Comparison of ENCODE assay signal across 20 cellular contexts in the genomic region with DNA sequence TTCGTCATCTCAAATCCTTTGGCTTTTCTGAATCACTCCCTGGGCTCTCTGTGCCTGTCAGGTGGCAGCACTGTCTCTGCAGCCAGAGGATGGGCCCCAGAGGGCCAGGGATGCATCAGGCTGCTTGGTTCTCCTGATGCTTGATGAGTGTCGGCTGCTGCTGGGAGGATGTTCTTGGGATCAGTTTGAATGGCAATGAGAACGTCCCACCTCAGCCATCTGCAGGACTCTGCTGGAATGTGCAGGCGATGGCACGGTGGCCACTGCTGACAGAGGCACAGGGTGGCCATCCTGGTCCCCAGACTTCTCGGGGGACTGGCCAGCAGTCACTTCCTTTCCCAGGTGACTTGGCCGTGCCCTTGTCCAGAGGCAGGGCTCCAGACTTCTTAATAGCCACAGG.
DNase-seq lines count a peak whose midpoint lies in the region; ATAC-seq and TF ChIP-seq lines count a peak whose summit lies in the region.
"Had no signal": no experiment of that assay in that cellular context is flagged by ENCODE, and none has a peak within 500 bp of the region (broad histone marks: within the 10 kb centered on the region; RNA-seq: fewer than 3 reads in every experiment).

No MANE protein-coding gene starts in this region.

- H3K27ac Mint-ChIP-seq in activated CD4-positive, alpha-beta T cell treated with anti-CD3 and anti-CD28 coated beads, Interleukin-2, amount 10 ng/mL, durations not matched to agents 24 days and 14 days: peak overlapping the region; percentile 90
- peak overlapping the region; percentile 96 to 99 (median 98) for H3K27ac Mint-ChIP-seq in CD14-positive monocyte
- H3K27ac Mint-ChIP-seq in activated naive CD8-positive, alpha-beta T cell treated with anti-CD3 and anti-CD28 coated beads, Interleukin-2, amount 10 ng/mL, durations not matched to agents 7 days and 5 days: peak overlapping the region; percentile 94

- CTCF ChIA-PET in RWPE1 (lab: Yijun Ruan, JAX): no interaction called here

- peak; percentile 9 for ATAC-seq in activated naive CD8-positive, alpha-beta T cell treated with anti-CD3 and anti-CD28 coated beads, Interleukin-2, amount 10 ng/mL, durations not matched to agents 7 days and 5 days (ENCODE audit: low read depth)
- ATAC-seq: A549, GM12878 had no signal

- DNase-seq in activated CD4-positive, alpha-beta T cell treated with anti-CD3 and anti-CD28 coated beads, Interleukin-2, amount 10 ng/mL, durations not matched to agents 24 days and 14 days: no peak
- DNase-seq in activated CD4-positive, alpha-beta T cell treated with anti-CD3 and anti-CD28 coated beads for 4 hours: no peak
- no peak for DNase-seq in CD14-positive monocyte (ENCODE audit: low spot score)
- DNase-seq in activated naive CD8-positive, alpha-beta T cell treated with anti-CD3 and anti-CD28 coated beads, Interleukin-2, amount 10 ng/mL, durations not matched to agents 7 days and 5 days: no peak
- peak; percentile 29 for DNase-seq in retina
- no peak for DNase-seq in RWPE1 (ENCODE audit: low spot score)
- DNase-seq in D341Med (ENCODE audit: low spot score): no peak
- no peak for DNase-seq in SW 1271 (lab: John Stamatoyannopoulos, UW)
- DNase-seq: activated effector memory CD4-positive, alpha-beta T cell treated with Interleukin-2 at 50 U/mL for 16 hours; cerebellar nuclear complex; DMS 273 treated with DMSO at 0.1 percent for 48 hours; H9; NCI-H1105 treated with DMSO at 0.1 percent for 48 hours; NCI-H510A; NK-92 treated with Interleukin-12 subunit alpha and Interleukin-12 subunit beta, amount 100 ng/mL, for 24 hours; pancreas; stimulated activated CD4-positive, alpha-beta T cell treated with anti-CD3 and anti-CD28 coated beads, Interleukin-1b, Interleukin-23, amount 100 ng/mL, for 48 hours; uterus had no signal

- H3K9me3 Mint-ChIP-seq in activated CD4-positive, alpha-beta T cell treated with anti-CD3 and anti-CD28 coated beads, Interleukin-2, amount 10 ng/mL, durations not matched to agents 24 days and 14 days: no peaks in the 10 kb centered on the region
- H3K9me3 Mint-ChIP-seq in CD14-positive monocyte: peaks cover 0 to 2% (median 0%) of the 10 kb centered on the region in 7 donors
- H3K9me3 Mint-ChIP-seq in activated naive CD8-positive, alpha-beta T cell treated with anti-CD3 and anti-CD28 coated beads, Interleukin-2, amount 10 ng/mL, durations not matched to agents 7 days and 5 days: no peaks in the 10 kb centered on the region
- H3K9me3 Mint-ChIP-seq: H9 had no signal

- POLR2A ChIA-PET in activated naive CD8-positive, alpha-beta T cell treated with anti-CD3 and anti-CD28 coated beads, Interleukin-2, amount 10 ng/mL, durations not matched to agents 7 days and 5 days (lab: Charles Lee): interaction anchor here (6.7 kb wide), 1 partner anchor 32 kb away, joined by 117 read pairs; no protein-coding TSS in a partner anchor
- POLR2A ChIA-PET in RWPE1 (lab: Yijun Ruan, JAX; ENCODE audit: low non-redundant PET): no interaction called here

- H3K4me3 Mint-ChIP-seq in activated CD4-positive, alpha-beta T cell treated with anti-CD3 and anti-CD28 coated beads, Interleukin-2, amount 10 ng/mL, durations not matched to agents 24 days and 14 days: peak overlapping the region; percentile 44
- H3K4me3 Mint-ChIP-seq in CD14-positive monocyte: no peak overlapping the region
- peak overlapping the region; percentile 77 for H3K4me3 Mint-ChIP-seq in activated naive CD8-positive, alpha-beta T cell treated with anti-CD3 and anti-CD28 coated beads, Interleukin-2, amount 10 ng/mL, durations not matched to agents 7 days and 5 days
- H3K4me3 Mint-ChIP-seq: H9 had no signal

- peaks cover 51% of the 10 kb centered on the region for H3K4me1 Mint-ChIP-seq in activated CD4-positive, alpha-beta T cell treated with anti-CD3 and anti-CD28 coated beads, Interleukin-2, amount 10 ng/mL, durations not matched to agents 24 days and 14 days
- H3K4me1 Mint-ChIP-seq in CD14-positive monocyte: peaks cover 68% of the 10 kb centered on the region
- H3K4me1 Mint-ChIP-seq in activated naive CD8-positive, alpha-beta T cell treated with anti-CD3 and anti-CD28 coated beads, Interleukin-2, amount 10 ng/mL, durations not matched to agents 7 days and 5 days: peaks cover 65% of the 10 kb centered on the region
- H3K4me1 Mint-ChIP-seq: H9 had no signal

- H3K27me3 Mint-ChIP-seq in activated CD4-positive, alpha-beta T cell treated with anti-CD3 and anti-CD28 coated beads, Interleukin-2, amount 10 ng/mL, durations not matched to agents 24 days and 14 days: no peaks in the 10 kb centered on the region
- peaks cover 2% of the 10 kb centered on the region in 3 donors for H3K27me3 Mint-ChIP-seq in CD14-positive monocyte (ENCODE audit: low read depth in 3 of 3)
- H3K27me3 Mint-ChIP-seq in activated naive CD8-positive, alpha-beta T cell treated with anti-CD3 and anti-CD28 coated beads, Interleukin-2, amount 10 ng/mL, durations not matched to agents 7 days and 5 days: no peaks in the 10 kb centered on the region

- TF ChIP-seq CTCF in CD14-positive monocyte (IDR thresholded peaks at IDR 0.05): no peak
- no peak for TF ChIP-seq CTCF in RWPE1 (conservative IDR thresholded peaks at IDR 0.05; ENCODE audit: low read depth)

- peaks cover 8% of the 10 kb centered on the region for H3K36me3 Mint-ChIP-seq in activated CD4-positive, alpha-beta T cell treated with anti-CD3 and anti-CD28 coated beads, Interleukin-2, amount 10 ng/mL, durations not matched to agents 24 days and 14 days (ENCODE audit: low read depth)
- peaks cover 12 to 23% of the 10 kb centered on the region in 2 donors for H3K36me3 Mint-ChIP-seq in CD14-positive monocyte
- peaks cover 20% of the 10 kb centered on the region for H3K36me3 Mint-ChIP-seq in activated naive CD8-positive, alpha-beta T cell treated with anti-CD3 and anti-CD28 coated beads, Interleukin-2, amount 10 ng/mL, durations not matched to agents 7 days and 5 days

- intact Hi-C loops in activated CD4-positive, alpha-beta T cell treated with anti-CD3 and anti-CD28 coated beads, Interleukin-2, amount 10 ng/mL, durations not matched to agents 24 days and 14 days (cut with micrococcal nuclease): no loop called here
- intact Hi-C loops in CD14-positive monocyte (cut with micrococcal nuclease): no loop called here

- no peak overlapping the region for H3K27ac ChIP-seq in RWPE1
- H3K27ac ChIP-seq: A549, pancreas, uterus had no signal

Comparison
In these comparisons a context has a peak if more than half of its experiments do, and no peak if none do; other contexts are left out.
1. H3K4me3 Mint-ChIP-seq: peak in activated CD4-positive, alpha-beta T cell treated with anti-CD3 and anti-CD28 coated beads, Interleukin-2, amount 10 ng/mL, durations not matched to agents 24 days and 14 days (single experiment) and activated naive CD8-positive, alpha-beta T cell treated with anti-CD3 and anti-CD28 coated beads, Interleukin-2, amount 10 ng/mL, durations not matched to agents 7 days and 5 days (single experiment); none in CD14-positive monocyte (0 of 2).
2. Peak in every context shown above with its lines, with median percentiles within 50 percentile points of each other: H3K27ac Mint-ChIP-seq.